In genomic region chr10:109819807-109820206, GRCh38 we compare ENCODE assay signal across 8 cellular contexts.
"Had no signal": no experiment of that assay in that cellular context is flagged by ENCODE, and none has a peak within 500 bp of the region (broad histone marks: within the 10 kb centered on the region; RNA-seq: fewer than 3 reads in every experiment).

No MANE protein-coding gene starts in this region.

- DNase-seq: GDM1, GF-D8 had no signal

- H3K4me3 ChIP-seq: GM12878 had no signal

- FAIRE-seq: G401.6, GM12878, GM12891, GM12892, GM18507, GM19239 had no signal
